8 cellular contexts compared by ENCODE assay signal in the genomic region with DNA sequence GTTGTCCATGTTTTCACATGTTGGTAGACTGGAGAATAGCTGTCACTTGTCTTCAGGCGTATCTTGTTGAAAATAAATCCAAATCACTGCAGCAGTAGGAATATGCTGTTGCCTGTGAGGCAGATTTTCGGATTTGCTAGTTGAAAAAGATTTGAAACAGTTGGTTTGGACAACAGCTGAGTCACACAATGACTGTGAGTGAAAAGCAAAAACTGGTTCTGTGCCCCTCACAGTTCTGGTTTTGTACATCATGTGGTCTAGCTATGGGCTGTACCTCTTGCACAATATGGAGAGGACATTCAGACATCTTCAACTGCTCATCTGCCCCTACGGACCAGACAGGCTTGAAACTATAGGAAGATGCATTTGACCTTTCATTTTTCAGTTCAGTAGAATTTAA. TPM values are rescaled to one million over a fixed set of nuclear protein-coding genes. Genes with fewer than 3 reads are reported as not detected.
DNase-seq lines count a peak whose midpoint lies in the region; ATAC-seq and TF ChIP-seq lines count a peak whose summit lies in the region.

No MANE protein-coding gene starts in this region.

- H3K36me3 ChIP-seq in iPS-20b (ENCODE audit: insufficient read depth, low read depth, low read length): peaks cover 14% of the 10 kb centered on the region

- peaks cover 53% of the 10 kb centered on the region for H3K4me1 Mint-ChIP-seq in activated naive CD8-positive, alpha-beta T cell treated with anti-CD3 and anti-CD28 coated beads, Interleukin-2, amount 10 ng/mL, durations not matched to agents 7 days and 5 days

- peak overlapping the region; percentile 95 for H3K4me3 Mint-ChIP-seq in activated naive CD8-positive, alpha-beta T cell treated with anti-CD3 and anti-CD28 coated beads, Interleukin-2, amount 10 ng/mL, durations not matched to agents 7 days and 5 days

- POLR2A ChIA-PET in activated naive CD8-positive, alpha-beta T cell treated with anti-CD3 and anti-CD28 coated beads, Interleukin-2, amount 10 ng/mL, durations not matched to agents 7 days and 5 days (lab: Charles Lee): interaction anchor here (0.6 kb wide), 1 partner anchor 26 kb away, joined by 3 read pairs; no protein-coding TSS in a partner anchor

- peaks cover 22% of the 10 kb centered on the region for H3K4me1 ChIP-seq in iPS-20b (ENCODE audit: insufficient read depth, low read length)

- H3K27me3 ChIP-seq in iPS-20b (ENCODE audit: insufficient read depth, low read length): peaks cover 11% of the 10 kb centered on the region; the same call in 1 of the 2 replicates

- H3K27ac Mint-ChIP-seq in activated naive CD8-positive, alpha-beta T cell treated with anti-CD3 and anti-CD28 coated beads, Interleukin-2, amount 10 ng/mL, durations not matched to agents 7 days and 5 days: peak overlapping the region; percentile 96

- TF ChIP-seq CTCF in 22Rv1 (IDR thresholded peaks at IDR 0.05) (no peak), omental fat pad (IDR thresholded peaks at IDR 0.05) (no peak)

- peaks cover 25% of the 10 kb centered on the region for H3K36me3 Mint-ChIP-seq in activated naive CD8-positive, alpha-beta T cell treated with anti-CD3 and anti-CD28 coated beads, Interleukin-2, amount 10 ng/mL, durations not matched to agents 7 days and 5 days

- peak overlapping the region; percentile 95; the same call in 1 of the 2 replicates for H3K27ac ChIP-seq in 22Rv1
- no peak overlapping the region for H3K27ac ChIP-seq in iPS-20b (ENCODE audit: low read length)

- H3K27me3 Mint-ChIP-seq in activated naive CD8-positive, alpha-beta T cell treated with anti-CD3 and anti-CD28 coated beads, Interleukin-2, amount 10 ng/mL, durations not matched to agents 7 days and 5 days: no peaks in the 10 kb centered on the region

- peak overlapping the region; percentile 92 for H3K4me3 ChIP-seq in iPS-20b (ENCODE audit: low read length)

- H3K9me3 Mint-ChIP-seq in activated naive CD8-positive, alpha-beta T cell treated with anti-CD3 and anti-CD28 coated beads, Interleukin-2, amount 10 ng/mL, durations not matched to agents 7 days and 5 days: no peaks in the 10 kb centered on the region

- no peak for ATAC-seq in activated naive CD8-positive, alpha-beta T cell treated with anti-CD3 and anti-CD28 coated beads, Interleukin-2, amount 10 ng/mL, durations not matched to agents 7 days and 5 days (ENCODE audit: low read depth)
- no peak for ATAC-seq in GM19455 (IDR thresholded peaks at IDR 0.05; ENCODE audit: unreplicated experiment)
- ATAC-seq in omental fat pad (ENCODE audit: low FRiP score): no peak

- peak; percentile 48 for DNase-seq in HT1080 (ENCODE audit: low read depth)
- no peak for DNase-seq in activated naive CD8-positive, alpha-beta T cell treated with anti-CD3 and anti-CD28 coated beads, Interleukin-2, amount 10 ng/mL, durations not matched to agents 7 days and 5 days
- peak; percentile 68 for DNase-seq in stromal cell of bone marrow (ENCODE audit: low read depth)
- no peak for DNase-seq in activated gamma-delta T cell (lab: John Stamatoyannopoulos, UW)
- DNase-seq in omental fat pad (ENCODE audit: low spot score): no peak

- H3K9ac ChIP-seq in iPS-20b (ENCODE audit: low read depth, low read length): peak overlapping the region; percentile 66

- no peaks in the 10 kb centered on the region for H3K9me3 ChIP-seq in iPS-20b (ENCODE audit: insufficient read depth, low read depth, low read length)

RNA-seq across cellular contexts. Expression of a gene that starts 1.8 kb away (rescaled TPM):
- 240 and 355 TPM in 2 replicates for total RNA-seq in HT1080 (2014; rRNA removed; shearing (Covaris generic))
- 607 and 626 TPM in 2 replicates for polyA plus RNA-seq in HT1080 (2015; cell fraction: cytosol; rRNA removed)
- 345 and 357 TPM in 2 replicates for polyA plus RNA-seq in HT1080 (2015; cell fraction: nucleus; rRNA removed)
- total RNA-seq in activated naive CD8-positive, alpha-beta T cell treated with anti-CD3 and anti-CD28 coated beads, Interleukin-2, amount 10 ng/mL, durations not matched to agents 7 days and 5 days: 100 to 1,000 TPM; 266 to 284 TPM
- total RNA-seq in omental fat pad: 100 to 1,000 TPM; 273 to 440 (median 369) TPM

RNA-seq across cellular contexts. Expression of a gene that starts 18.8 kb away (rescaled TPM):
- total RNA-seq in HT1080 (2014; rRNA removed; shearing (Covaris generic)): 18.5 and 19.7 TPM in 2 replicates
- polyA plus RNA-seq in HT1080 (2015; cell fraction: cytosol; rRNA removed): 14.2 and 14.5 TPM in 2 replicates
- polyA plus RNA-seq in HT1080 (2015; cell fraction: nucleus; rRNA removed): 22.4 and 27.5 TPM in 2 replicates
- total RNA-seq in activated naive CD8-positive, alpha-beta T cell treated with anti-CD3 and anti-CD28 coated beads, Interleukin-2, amount 10 ng/mL, durations not matched to agents 7 days and 5 days: 10 to 100 TPM; 25.2 to 29.2 TPM
- 10 to 100 TPM in 2 of 4 donors, 1 to 10 TPM in 2; 5.1 to 17.2 (median 8.8) TPM for total RNA-seq in omental fat pad

RNA-seq across cellular contexts. Expression of a gene that starts 24.8 kb away (rescaled TPM):
- total RNA-seq in HT1080 (2014; rRNA removed; shearing (Covaris generic)): 53.8 and 73.2 TPM in 2 replicates
- 34.8 and 44.4 TPM in 2 replicates for polyA plus RNA-seq in HT1080 (2015; cell fraction: cytosol; rRNA removed)
- 45.6 and 71.3 TPM in 2 replicates for polyA plus RNA-seq in HT1080 (2015; cell fraction: nucleus; rRNA removed)
- 10 to 100 TPM; 53.6 to 53.7 TPM for total RNA-seq in activated naive CD8-positive, alpha-beta T cell treated with anti-CD3 and anti-CD28 coated beads, Interleukin-2, amount 10 ng/mL, durations not matched to agents 7 days and 5 days
- 10 to 100 TPM; 47.1 to 95.5 (median 71.7) TPM for total RNA-seq in omental fat pad

RNA-seq across cellular contexts. Expression of a gene that starts 55.8 kb away (rescaled TPM):
- total RNA-seq in HT1080 (2014; rRNA removed; shearing (Covaris generic)): 208 and 294 TPM in 2 replicates
- 225 and 276 TPM in 2 replicates for polyA plus RNA-seq in HT1080 (2015; cell fraction: cytosol; rRNA removed)
- polyA plus RNA-seq in HT1080 (2015; cell fraction: nucleus; rRNA removed): 154 and 172 TPM in 2 replicates
- 100 to 1,000 TPM; 289 to 327 TPM for total RNA-seq in activated naive CD8-positive, alpha-beta T cell treated with anti-CD3 and anti-CD28 coated beads, Interleukin-2, amount 10 ng/mL, durations not matched to agents 7 days and 5 days
- total RNA-seq in omental fat pad: 100 to 1,000 TPM; 285 to 404 (median 308) TPM

Comparison
In these comparisons a context has a peak if more than half of its experiments do, and no peak if none do; other contexts are left out.
1. DNase-seq: peak in HT1080 (single experiment) and stromal cell of bone marrow (single experiment); none in activated naive CD8-positive, alpha-beta T cell treated with anti-CD3 and anti-CD28 coated beads, Interleukin-2, amount 10 ng/mL, durations not matched to agents 7 days and 5 days (single experiment), activated gamma-delta T cell (single experiment) and omental fat pad (single experiment).